In genomic region chr5:163534476-163535172, GRCh38 we compare ENCODE assay signal across 1 cellular context.
A peak's percentile ranks its signal among the peaks of the same experiment; 100 is the strongest.
TF ChIP-seq lines count a peak whose summit lies in the region.

No MANE protein-coding gene starts in this region.

TF ChIP-seq in WTC11, 78 proteins besides CTCF, POLR2A, EP300 and RAD21 (continued from another document):
- TF ChIP-seq ZNF281 (CRISPR knock-in tag; IDR thresholded peaks at IDR 0.05) (no peak), SP1 (CRISPR knock-in tag; conservative IDR thresholded peaks at IDR 0.05) (0 out of 2 replicates have a peak, but pooled peaks have one; percentile 30), USF2 (CRISPR knock-in tag; IDR thresholded peaks at IDR 0.05) (peak; percentile 84), ZNF219 (CRISPR knock-in tag; IDR thresholded peaks at IDR 0.05; ENCODE audit: borderline replicate concordance) (no peak), NR3C1 (CRISPR knock-in tag; conservative IDR thresholded peaks at IDR 0.05; ENCODE audit: low read depth) (no peak), CREB1 (CRISPR knock-in tag; IDR thresholded peaks at IDR 0.05) (no peak), MLX (CRISPR knock-in tag; IDR thresholded peaks at IDR 0.05) (no peak), NFE2L1 (CRISPR knock-in tag; IDR thresholded peaks at IDR 0.05) (no peak), PRRX2 (CRISPR knock-in tag; IDR thresholded peaks at IDR 0.05) (no peak), MYBL2 (CRISPR knock-in tag; IDR thresholded peaks at IDR 0.05) (0 out of 2 replicates have a peak, but pooled peaks have one; percentile 30), E2F1 (CRISPR knock-in tag; IDR thresholded peaks at IDR 0.05) (no peak), TEAD4 (CRISPR knock-in tag; IDR thresholded peaks at IDR 0.05) (no peak), GABPB1 (CRISPR knock-in tag; IDR thresholded peaks at IDR 0.05) (no peak), HMGA2 (CRISPR knock-in tag; IDR thresholded peaks at IDR 0.05) (no peak), IRF1 (CRISPR knock-in tag; IDR thresholded peaks at IDR 0.05) (no peak), ATF1 (CRISPR knock-in tag; IDR thresholded peaks at IDR 0.05) (no peak), ZNF121 (CRISPR knock-in tag; IDR thresholded peaks at IDR 0.05) (peak; percentile 91), GTF2I (CRISPR knock-in tag; conservative IDR thresholded peaks at IDR 0.05) (peak; percentile 89; the same call in 1 of the 2 replicates), TEAD1 (CRISPR knock-in tag; IDR thresholded peaks at IDR 0.05) (no peak), MAX (CRISPR knock-in tag; IDR thresholded peaks at IDR 0.05) (0 out of 2 replicates have a peak, but pooled peaks have one; percentile 26), AFF4 (CRISPR knock-in tag; IDR thresholded peaks at IDR 0.05; ENCODE audit: borderline replicate concordance) (no peak), FOXK1 (CRISPR knock-in tag; IDR thresholded peaks at IDR 0.05) (0 out of 2 replicates have a peak, but pooled peaks have one; percentile 13)
TF ChIP-seq in WTC11: peak in this region for 9.
